ENCODE assay signal across 8 cellular contexts in genomic region chr15:85407421-85408269, GRCh38. TPM values are rescaled to one million over a fixed set of nuclear protein-coding genes. Genes with fewer than 3 reads are reported as not detected.
DNase-seq lines count a peak whose midpoint lies in the region; FAIRE-seq and TF ChIP-seq lines count a peak whose summit lies in the region.

No MANE protein-coding gene starts in this region.

- peaks cover 84% of the 10 kb centered on the region for H3K4me1 Mint-ChIP-seq in activated naive CD4-positive, alpha-beta T cell treated with anti-CD3 and anti-CD28 coated beads for 36 hours (ENCODE audit: low read depth)
- peaks cover 32 to 54% of the 10 kb centered on the region in 2 donors for H3K4me1 Mint-ChIP-seq in immature natural killer cell

- peaks cover 56% of the 10 kb centered on the region for H3K4me1 ChIP-seq in suprapubic skin

- peak overlapping the region; percentile 88 for H3K27ac Mint-ChIP-seq in activated naive CD4-positive, alpha-beta T cell treated with anti-CD3 and anti-CD28 coated beads for 36 hours
- H3K27ac Mint-ChIP-seq in immature natural killer cell = peak overlapping the region in 3 of 6 donors; percentile 4 to 22 (median 5)

- H3K27me3 ChIP-seq in suprapubic skin = no peaks in the 10 kb centered on the region

- no peaks in the 10 kb centered on the region for H3K9me3 ChIP-seq in suprapubic skin

- H3K4me3 ChIP-seq in suprapubic skin = no peak overlapping the region
- no peak overlapping the region for H3K4me3 ChIP-seq in lower leg skin (ENCODE audit: low read depth, poor library complexity, severe bottlenecking)

- TF ChIP-seq EP300 in suprapubic skin (IDR thresholded peaks at IDR 0.05) = no peak

- intact Hi-C loops in activated naive CD4-positive, alpha-beta T cell treated with anti-CD3 and anti-CD28 coated beads for 36 hours (cut with micrococcal nuclease) = loop anchor here (1.0 to 10.0 kb wide), 11 partner anchors 23 to 753 kb away; partner anchors contain the start of genes AKAP13, NMB and WDR73
- intact Hi-C loops in posterior cingulate gyrus (cut with DNase I) = no loop called here
- intact Hi-C loops in lower leg skin (cut with DNase I; ENCODE audit: low total_unique reads) = no loop called here

- CTCF ChIA-PET in activated naive CD4-positive, alpha-beta T cell treated with anti-CD3 and anti-CD28 coated beads for 36 hours (lab: Charles Lee) = no interaction called here

- H3K27ac ChIP-seq in suprapubic skin = peak overlapping the region; percentile 8

- TF ChIP-seq POLR2A in GM12892 (IDR thresholded peaks at IDR 0.05; ENCODE audit: low read depth, low read length) (no peak), suprapubic skin (IDR thresholded peaks at IDR 0.05) (no peak), lower leg skin (IDR thresholded peaks at IDR 0.05) (no peak)

- no peaks in the 10 kb centered on the region for H3K27me3 Mint-ChIP-seq in activated naive CD4-positive, alpha-beta T cell treated with anti-CD3 and anti-CD28 coated beads for 36 hours (ENCODE audit: low read depth)
- peaks cover 0 to 3% (median 2%) of the 10 kb centered on the region in 3 donors for H3K27me3 Mint-ChIP-seq in immature natural killer cell (ENCODE audit: low read depth in 3 of 3)

- peak; percentile 92 for FAIRE-seq in GM12892 (lab: Jason Lieb, UNC)

- no peaks in the 10 kb centered on the region for H3K36me3 ChIP-seq in suprapubic skin

- 78% methylated on average over 6 of the region's 6 CpGs for WGBS in suprapubic skin
- 86 to 88% methylated on average over 6 of the region's 6 CpGs for WGBS in lower leg skin, 2 donors

- no peaks in the 10 kb centered on the region for H3K36me3 Mint-ChIP-seq in activated naive CD4-positive, alpha-beta T cell treated with anti-CD3 and anti-CD28 coated beads for 36 hours (ENCODE audit: low read depth)
- H3K36me3 Mint-ChIP-seq in immature natural killer cell = no peaks in the 10 kb centered on the region

- DNase-seq in GM12892 (ENCODE audit: insufficient read length) (no peak), HCEC 1CT (peak; percentile 89), NCI-H1105 (lab: John Stamatoyannopoulos, UW) (peak; percentile 7), immature natural killer cell (no peak), suprapubic skin (ENCODE audit: low spot score in 2 of 2) (no peak), posterior cingulate gyrus (no peak), lower leg skin (ENCODE audit: low spot score in 2 of 2) (no peak)
- peak; percentile 59 for DNase-seq in activated naive CD4-positive, alpha-beta T cell treated with anti-CD3 and anti-CD28 coated beads for 36 hours

- no peaks in the 10 kb centered on the region for H3K9me3 Mint-ChIP-seq in activated naive CD4-positive, alpha-beta T cell treated with anti-CD3 and anti-CD28 coated beads for 36 hours
- H3K9me3 Mint-ChIP-seq in immature natural killer cell = no peaks in the 10 kb centered on the region

- peak overlapping the region; percentile 3 for H3K4me3 Mint-ChIP-seq in activated naive CD4-positive, alpha-beta T cell treated with anti-CD3 and anti-CD28 coated beads for 36 hours
- H3K4me3 Mint-ChIP-seq in immature natural killer cell = peak overlapping the region in 3 of 5 donors; percentile 1 to 40 (median 6)

- TF ChIP-seq CTCF in suprapubic skin (IDR thresholded peaks at IDR 0.05) = no peak
- no peak for TF ChIP-seq CTCF in lower leg skin (IDR thresholded peaks at IDR 0.05)

RNA-seq across cellular contexts. Expression of gene AKAP13, which starts 27.2 kb away (rescaled TPM):
- polyA plus RNA-seq in GM12892 (2012; ENCODE audit: missing spikeins) = 49.4 TPM
- total RNA-seq in activated naive CD4-positive, alpha-beta T cell treated with anti-CD3 and anti-CD28 coated beads for 36 hours = 10 to 100 TPM; 79.4 to 83.2 TPM
- 100 to 1,000 TPM; 104 to 327 (median 112) TPM for polyA plus RNA-seq in immature natural killer cell
- total RNA-seq in suprapubic skin = 100 to 1,000 TPM; 124 to 249 (median 163) TPM
- total RNA-seq in lower leg skin = 100 to 1,000 TPM; 105 to 167 (median 129) TPM

Comparison
In these comparisons a context has a peak if more than half of its experiments do, and no peak if none do; other contexts are left out.
1. DNase-seq: peak in HCEC 1CT (single experiment), NCI-H1105 (single experiment) and activated naive CD4-positive, alpha-beta T cell treated with anti-CD3 and anti-CD28 coated beads for 36 hours (single experiment); none in GM12892 (single experiment), immature natural killer cell (0 of 3), suprapubic skin (0 of 2), posterior cingulate gyrus (0 of 10) and lower leg skin (0 of 2).